1 cellular context compared by ENCODE assay signal in genomic region chr12:106773945-106774807, GRCh38.
TF ChIP-seq lines count a peak whose summit lies in the region.

Gene RIC8B, plus strand, starts transcription at chr12:106774682. Its CDS starts 64 bp downstream, at chr12:106774746.

TF ChIP-seq in HepG2, 621 proteins besides CTCF, POLR2A, EP300 and RAD21 (continued from another document and continues in another):
- TF ChIP-seq AHDC1 (CRISPR knock-in tag; IDR thresholded peaks at IDR 0.05; ENCODE audit: borderline replicate concordance) (no peak), FLYWCH1 (CRISPR knock-in tag; IDR thresholded peaks at IDR 0.05) (no peak), ZNF160 (CRISPR knock-in tag; IDR thresholded peaks at IDR 0.05) (0 out of 2 replicates have a peak, but pooled peaks have one; percentile 28), TRIM24 (CRISPR knock-in tag; IDR thresholded peaks at IDR 0.05) (no peak), ZFP37 (CRISPR knock-in tag; IDR thresholded peaks at IDR 0.05; ENCODE audit: borderline replicate concordance) (0 out of 2 replicates have a peak, but pooled peaks have one; percentile 46), ZNF75D (CRISPR knock-in tag; IDR thresholded peaks at IDR 0.05; ENCODE audit: borderline replicate concordance) (no peak), ZNF644 (CRISPR knock-in tag; IDR thresholded peaks at IDR 0.05; ENCODE audit: low read depth) (no peak), ATAD3A (CRISPR knock-in tag; IDR thresholded peaks at IDR 0.05) (no peak), ZFP62 (CRISPR knock-in tag; IDR thresholded peaks at IDR 0.05) (peak; percentile 94; the same call in 1 of the 2 replicates), U2AF1 (optimal IDR thresholded peaks at IDR 0.05; ENCODE audit: low read depth, low read length) (no peak), ZNF260 (CRISPR knock-in tag; IDR thresholded peaks at IDR 0.05; ENCODE audit: borderline replicate concordance, low read depth) (no peak), MXI1 (IDR thresholded peaks at IDR 0.05; ENCODE audit: borderline replicate concordance, low read depth, low read length) (no peak; the same call in 2 of the 3 replicates), REPIN1 (CRISPR knock-in tag; IDR thresholded peaks at IDR 0.05; ENCODE audit: borderline replicate concordance, low read depth) (peak; percentile 60), ZSCAN25 (CRISPR knock-in tag; IDR thresholded peaks at IDR 0.05) (peak; percentile 77; the same call in 1 of the 2 replicates), JUND (CRISPR knock-in tag; IDR thresholded peaks at IDR 0.05) (no peak), NCOR1 (IDR thresholded peaks at IDR 0.05; ENCODE audit: borderline replicate concordance, low read length) (peak; percentile 24; the same call in 1 of the 2 replicates), ZFAT (CRISPR knock-in tag; conservative IDR thresholded peaks at IDR 0.05) (no peak), ZNF251 (CRISPR knock-in tag; IDR thresholded peaks at IDR 0.05) (no peak), ZNF3 (CRISPR knock-in tag; IDR thresholded peaks at IDR 0.05) (no peak), ZNF672 (CRISPR knock-in tag; IDR thresholded peaks at IDR 0.05) (no peak), MIER2 (CRISPR knock-in tag; IDR thresholded peaks at IDR 0.05) (0 out of 2 replicates have a peak, but pooled peaks have one; percentile 13), ZNF124 (CRISPR knock-in tag; IDR thresholded peaks at IDR 0.05) (peak; percentile 62; the same call in 1 of the 2 replicates), ZHX1 (CRISPR knock-in tag; IDR thresholded peaks at IDR 0.05; ENCODE audit: low read depth) (no peak; the same call in 1 of the 2 replicates), ZSCAN22 (CRISPR knock-in tag; IDR thresholded peaks at IDR 0.05) (no peak), JUNB (CRISPR knock-in tag; IDR thresholded peaks at IDR 0.05; ENCODE audit: borderline replicate concordance) (peak; percentile 19; the same call in 1 of the 2 replicates), SP140L (CRISPR knock-in tag; IDR thresholded peaks at IDR 0.05; ENCODE audit: borderline replicate concordance) (no peak), POLR2AphosphoS2 (IDR thresholded peaks at IDR 0.05; ENCODE audit: low read depth, low read length) (no peak), RAD51 (IDR thresholded peaks at IDR 0.05; ENCODE audit: borderline replicate concordance) (no peak), TGIF2 (CRISPR knock-in tag; IDR thresholded peaks at IDR 0.05) (peak; percentile 34; the same call in 1 of the 2 replicates), ZNF580 (CRISPR knock-in tag; IDR thresholded peaks at IDR 0.05; ENCODE audit: borderline replicate concordance, low read depth) (no peak; the same call in 1 of the 2 replicates), ZNF460 (CRISPR knock-in tag; IDR thresholded peaks at IDR 0.05; ENCODE audit: borderline replicate concordance) (no peak)
- TF ChIP-seq, protein P1, sequence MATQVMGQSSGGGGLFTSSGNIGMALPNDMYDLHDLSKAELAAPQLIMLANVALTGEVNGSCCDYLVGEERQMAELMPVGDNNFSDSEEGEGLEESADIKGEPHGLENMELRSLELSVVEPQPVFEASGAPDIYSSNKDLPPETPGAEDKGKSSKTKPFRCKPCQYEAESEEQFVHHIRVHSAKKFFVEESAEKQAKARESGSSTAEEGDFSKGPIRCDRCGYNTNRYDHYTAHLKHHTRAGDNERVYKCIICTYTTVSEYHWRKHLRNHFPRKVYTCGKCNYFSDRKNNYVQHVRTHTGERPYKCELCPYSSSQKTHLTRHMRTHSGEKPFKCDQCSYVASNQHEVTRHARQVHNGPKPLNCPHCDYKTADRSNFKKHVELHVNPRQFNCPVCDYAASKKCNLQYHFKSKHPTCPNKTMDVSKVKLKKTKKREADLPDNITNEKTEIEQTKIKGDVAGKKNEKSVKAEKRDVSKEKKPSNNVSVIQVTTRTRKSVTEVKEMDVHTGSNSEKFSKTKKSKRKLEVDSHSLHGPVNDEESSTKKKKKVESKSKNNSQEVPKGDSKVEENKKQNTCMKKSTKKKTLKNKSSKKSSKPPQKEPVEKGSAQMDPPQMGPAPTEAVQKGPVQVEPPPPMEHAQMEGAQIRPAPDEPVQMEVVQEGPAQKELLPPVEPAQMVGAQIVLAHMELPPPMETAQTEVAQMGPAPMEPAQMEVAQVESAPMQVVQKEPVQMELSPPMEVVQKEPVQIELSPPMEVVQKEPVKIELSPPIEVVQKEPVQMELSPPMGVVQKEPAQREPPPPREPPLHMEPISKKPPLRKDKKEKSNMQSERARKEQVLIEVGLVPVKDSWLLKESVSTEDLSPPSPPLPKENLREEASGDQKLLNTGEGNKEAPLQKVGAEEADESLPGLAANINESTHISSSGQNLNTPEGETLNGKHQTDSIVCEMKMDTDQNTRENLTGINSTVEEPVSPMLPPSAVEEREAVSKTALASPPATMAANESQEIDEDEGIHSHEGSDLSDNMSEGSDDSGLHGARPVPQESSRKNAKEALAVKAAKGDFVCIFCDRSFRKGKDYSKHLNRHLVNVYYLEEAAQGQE (IDR thresholded peaks at IDR 0.05; ENCODE audit: borderline replicate concordance in 1 of 2, low read depth in 1 of 2, low read length in 2 of 2) = peak in 1 of 2 experiments; percentile 23; a peak in 1 of 4 replicates
- TF ChIP-seq, protein P2, sequence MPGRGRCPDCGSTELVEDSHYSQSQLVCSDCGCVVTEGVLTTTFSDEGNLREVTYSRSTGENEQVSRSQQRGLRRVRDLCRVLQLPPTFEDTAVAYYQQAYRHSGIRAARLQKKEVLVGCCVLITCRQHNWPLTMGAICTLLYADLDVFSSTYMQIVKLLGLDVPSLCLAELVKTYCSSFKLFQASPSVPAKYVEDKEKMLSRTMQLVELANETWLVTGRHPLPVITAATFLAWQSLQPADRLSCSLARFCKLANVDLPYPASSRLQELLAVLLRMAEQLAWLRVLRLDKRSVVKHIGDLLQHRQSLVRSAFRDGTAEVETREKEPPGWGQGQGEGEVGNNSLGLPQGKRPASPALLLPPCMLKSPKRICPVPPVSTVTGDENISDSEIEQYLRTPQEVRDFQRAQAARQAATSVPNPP (CRISPR knock-in tag; IDR thresholded peaks at IDR 0.05) = no peak
- TF ChIP-seq, protein P3, sequence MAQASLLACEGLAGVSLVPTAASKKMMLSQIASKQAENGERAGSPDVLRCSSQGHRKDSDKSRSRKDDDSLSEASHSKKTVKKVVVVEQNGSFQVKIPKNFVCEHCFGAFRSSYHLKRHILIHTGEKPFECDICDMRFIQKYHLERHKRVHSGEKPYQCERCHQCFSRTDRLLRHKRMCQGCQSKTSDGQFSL (CRISPR knock-in tag; IDR thresholded peaks at IDR 0.05) = no peak
- TF ChIP-seq, protein P4, sequence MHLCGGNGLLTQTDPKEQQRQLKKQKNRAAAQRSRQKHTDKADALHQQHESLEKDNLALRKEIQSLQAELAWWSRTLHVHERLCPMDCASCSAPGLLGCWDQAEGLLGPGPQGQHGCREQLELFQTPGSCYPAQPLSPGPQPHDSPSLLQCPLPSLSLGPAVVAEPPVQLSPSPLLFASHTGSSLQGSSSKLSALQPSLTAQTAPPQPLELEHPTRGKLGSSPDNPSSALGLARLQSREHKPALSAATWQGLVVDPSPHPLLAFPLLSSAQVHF (CRISPR knock-in tag; IDR thresholded peaks at IDR 0.05) = peak; percentile 39; the same call in 1 of the 2 replicates
- TF ChIP-seq, protein P5, sequence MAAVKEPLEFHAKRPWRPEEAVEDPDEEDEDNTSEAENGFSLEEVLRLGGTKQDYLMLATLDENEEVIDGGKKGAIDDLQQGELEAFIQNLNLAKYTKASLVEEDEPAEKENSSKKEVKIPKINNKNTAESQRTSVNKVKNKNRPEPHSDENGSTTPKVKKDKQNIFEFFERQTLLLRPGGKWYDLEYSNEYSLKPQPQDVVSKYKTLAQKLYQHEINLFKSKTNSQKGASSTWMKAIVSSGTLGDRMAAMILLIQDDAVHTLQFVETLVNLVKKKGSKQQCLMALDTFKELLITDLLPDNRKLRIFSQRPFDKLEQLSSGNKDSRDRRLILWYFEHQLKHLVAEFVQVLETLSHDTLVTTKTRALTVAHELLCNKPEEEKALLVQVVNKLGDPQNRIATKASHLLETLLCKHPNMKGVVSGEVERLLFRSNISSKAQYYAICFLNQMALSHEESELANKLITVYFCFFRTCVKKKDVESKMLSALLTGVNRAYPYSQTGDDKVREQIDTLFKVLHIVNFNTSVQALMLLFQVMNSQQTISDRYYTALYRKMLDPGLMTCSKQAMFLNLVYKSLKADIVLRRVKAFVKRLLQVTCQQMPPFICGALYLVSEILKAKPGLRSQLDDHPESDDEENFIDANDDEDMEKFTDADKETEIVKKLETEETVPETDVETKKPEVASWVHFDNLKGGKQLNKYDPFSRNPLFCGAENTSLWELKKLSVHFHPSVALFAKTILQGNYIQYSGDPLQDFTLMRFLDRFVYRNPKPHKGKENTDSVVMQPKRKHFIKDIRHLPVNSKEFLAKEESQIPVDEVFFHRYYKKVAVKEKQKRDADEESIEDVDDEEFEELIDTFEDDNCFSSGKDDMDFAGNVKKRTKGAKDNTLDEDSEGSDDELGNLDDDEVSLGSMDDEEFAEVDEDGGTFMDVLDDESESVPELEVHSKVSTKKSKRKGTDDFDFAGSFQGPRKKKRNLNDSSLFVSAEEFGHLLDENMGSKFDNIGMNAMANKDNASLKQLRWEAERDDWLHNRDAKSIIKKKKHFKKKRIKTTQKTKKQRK (IDR thresholded peaks at IDR 0.05; ENCODE audit: low read length) = no peak
- TF ChIP-seq, protein P6, sequence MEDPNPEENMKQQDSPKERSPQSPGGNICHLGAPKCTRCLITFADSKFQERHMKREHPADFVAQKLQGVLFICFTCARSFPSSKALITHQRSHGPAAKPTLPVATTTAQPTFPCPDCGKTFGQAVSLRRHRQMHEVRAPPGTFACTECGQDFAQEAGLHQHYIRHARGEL (CRISPR knock-in tag; IDR thresholded peaks at IDR 0.05) = peak; percentile 81; the same call in 1 of the 2 replicates
- TF ChIP-seq, protein P7, sequence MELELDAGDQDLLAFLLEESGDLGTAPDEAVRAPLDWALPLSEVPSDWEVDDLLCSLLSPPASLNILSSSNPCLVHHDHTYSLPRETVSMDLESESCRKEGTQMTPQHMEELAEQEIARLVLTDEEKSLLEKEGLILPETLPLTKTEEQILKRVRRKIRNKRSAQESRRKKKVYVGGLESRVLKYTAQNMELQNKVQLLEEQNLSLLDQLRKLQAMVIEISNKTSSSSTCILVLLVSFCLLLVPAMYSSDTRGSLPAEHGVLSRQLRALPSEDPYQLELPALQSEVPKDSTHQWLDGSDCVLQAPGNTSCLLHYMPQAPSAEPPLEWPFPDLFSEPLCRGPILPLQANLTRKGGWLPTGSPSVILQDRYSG (CRISPR knock-in tag; IDR thresholded peaks at IDR 0.05) = no peak
